In genomic region chr10:69914373-69915268, GRCh38 we compare ENCODE assay signal across 8 cellular contexts.
A peak's percentile ranks its signal among the peaks of the same experiment; 100 is the strongest.
DNase-seq lines count a peak whose midpoint lies in the region; ATAC-seq and TF ChIP-seq lines count a peak whose summit lies in the region.

No MANE protein-coding gene starts in this region.

- H3K4me1 ChIP-seq in RWPE2 (ENCODE audit: insufficient read depth, poor library complexity, severe bottlenecking) (no peaks in the 10 kb centered on the region), trophoblast cell (ENCODE audit: control insufficient read depth in 1 of 2, insufficient read depth in 2 of 2, low read length in 2 of 2) (no peaks in the 10 kb centered on the region), transverse colon (peaks cover 17 to 40% (median 26%) of the 10 kb centered on the region in 4 donors)

- no peak overlapping the region for H2BK120ac ChIP-seq in trophoblast cell (ENCODE audit: insufficient read depth, low read length, poor library complexity)

- H2AK5ac ChIP-seq in trophoblast cell (ENCODE audit: low read length) = no peak overlapping the region

- H3K18ac ChIP-seq in trophoblast cell (ENCODE audit: low read length) = no peak overlapping the region

- H3K9ac ChIP-seq in trophoblast cell (ENCODE audit: low read length) = no peak overlapping the region

- H3K23ac ChIP-seq in trophoblast cell (ENCODE audit: low read length) = no peak overlapping the region

- H4K12ac ChIP-seq in trophoblast cell (ENCODE audit: low read depth, low read length) = no peak overlapping the region

- H3K79me2 ChIP-seq in trophoblast cell (ENCODE audit: control insufficient read depth, insufficient read depth, low read length, poor library complexity) = no peaks in the 10 kb centered on the region

- TF ChIP-seq CTCF in RWPE2 (IDR thresholded peaks at IDR 0.05; ENCODE audit: poor library complexity, severe bottlenecking) = peak; percentile 92
- peak; percentile 92 to 97 (median 95) for TF ChIP-seq CTCF in transverse colon (IDR thresholded peaks at IDR 0.05)

- H3K9me3 ChIP-seq in RWPE2 (ENCODE audit: severe bottlenecking) = no peaks in the 10 kb centered on the region
- no peaks in the 10 kb centered on the region for H3K9me3 ChIP-seq in trophoblast cell (ENCODE audit: insufficient read depth, low read depth, low read length)
- H3K9me3 ChIP-seq in transverse colon = no peaks in the 10 kb centered on the region

- H3K4ac ChIP-seq in trophoblast cell (ENCODE audit: low read depth, low read length) = no peak overlapping the region

- intact Hi-C loops in transverse colon (cut with DNase I; ENCODE audit: low total_unique reads) = loop anchor here (5.0 kb wide), 2 partner anchors 112 to 272 kb away; partner anchors contain the start of gene COL13A1

- no peaks in the 10 kb centered on the region for H3K36me3 ChIP-seq in RWPE2 (ENCODE audit: low read depth)
- H3K36me3 ChIP-seq in trophoblast cell (ENCODE audit: control insufficient read depth in 1 of 2, insufficient read depth in 2 of 2, low read length in 2 of 2) = no peaks in the 10 kb centered on the region
- no peaks in the 10 kb centered on the region for H3K36me3 ChIP-seq in transverse colon

- H2BK12ac ChIP-seq in trophoblast cell (ENCODE audit: low read length) = no peak overlapping the region

- no CpG with 5 or more reads among the region's 13 CpGs for WGBS in trophoblast cell (ENCODE audit: extremely low coverage, insufficient coverage, insufficient read length)
- 22 to 50% methylated on average over 2 to 12 of the region's 13 CpGs for WGBS in transverse colon (ENCODE audit: low coverage in 1 of 2), 2 donors

- no peak overlapping the region for H3K4me3 ChIP-seq in RWPE2 (ENCODE audit: severe bottlenecking)
- H3K4me3 ChIP-seq in trophoblast cell (ENCODE audit: low read depth, low read length) = no peak overlapping the region
- H3K4me3 ChIP-seq in transverse colon = no peak overlapping the region

- H3K79me1 ChIP-seq in trophoblast cell (ENCODE audit: low read length) = no peaks in the 10 kb centered on the region

- in situ Hi-C loops in transverse colon (cut with MboI; ENCODE audit: low pct_ligation_motif_present in 1 of 4, low pct_unique_long_range_greater_than_20kb in 1 of 4, low sequenced_read_pairs in 3 of 4) = no loop called here

- ATAC-seq in RWPE2 (ENCODE audit: low read depth) = peak; percentile 77
- no peak for ATAC-seq in HG03342 (IDR thresholded peaks at IDR 0.05; ENCODE audit: unreplicated experiment)

- H3K14ac ChIP-seq in trophoblast cell (ENCODE audit: low read length) = no peak overlapping the region

- no peaks in the 10 kb centered on the region for H3K27me3 ChIP-seq in RWPE2 (ENCODE audit: insufficient read depth, poor library complexity, severe bottlenecking)
- H3K27me3 ChIP-seq in trophoblast cell (ENCODE audit: insufficient read depth, low read length) = no peaks in the 10 kb centered on the region
- no peaks in the 10 kb centered on the region for H3K27me3 ChIP-seq in transverse colon

- no peak overlapping the region for H2BK5ac ChIP-seq in trophoblast cell (ENCODE audit: low read depth, low read length, poor library complexity)

- no peak overlapping the region for H2AFZ ChIP-seq in trophoblast cell (ENCODE audit: insufficient read depth, low read length, poor library complexity)

- no peak for TF ChIP-seq POLR2A in transverse colon (IDR thresholded peaks at IDR 0.05)

- peak; percentile 67 for DNase-seq in Daoy (ENCODE audit: low read depth)
- peak in 45 of 76 experiments; percentile 2 to 62 (median 23) for DNase-seq in HUDEP-2 (lab: John Stamatoyannopoulos, UW; ENCODE audit: unreplicated experiment in 76 of 76)
- DNase-seq in RWPE2 (ENCODE audit: low spot score) = no peak
- DNase-seq in activated naive CD4-positive, alpha-beta T cell treated with Interleukin-2 at 50 U/mL for 16 hours = peak; percentile 48
- peak; percentile 64 for DNase-seq in glomerular visceral epithelial cell (ENCODE audit: extremely low spot score)
- peak; percentile 27 to 62 for DNase-seq in trophoblast cell
- DNase-seq in transverse colon = peak; percentile 78

- no peak for TF ChIP-seq EP300 in transverse colon (IDR thresholded peaks at IDR 0.05; ENCODE audit: low read depth)

- H3K27ac ChIP-seq in RWPE2 (ENCODE audit: poor library complexity, severe bottlenecking) = no peak overlapping the region
- H3K27ac ChIP-seq in trophoblast cell (ENCODE audit: low read depth, low read length) = no peak overlapping the region
- no peak overlapping the region for H3K27ac ChIP-seq in transverse colon

- no peak overlapping the region for H4K8ac ChIP-seq in trophoblast cell (ENCODE audit: low read depth, low read length)

- H3K4me2 ChIP-seq in trophoblast cell (ENCODE audit: low read length) = no peak overlapping the region

- no peak overlapping the region for H4K91ac ChIP-seq in trophoblast cell (ENCODE audit: low read depth, low read length)
